In the genomic region with DNA sequence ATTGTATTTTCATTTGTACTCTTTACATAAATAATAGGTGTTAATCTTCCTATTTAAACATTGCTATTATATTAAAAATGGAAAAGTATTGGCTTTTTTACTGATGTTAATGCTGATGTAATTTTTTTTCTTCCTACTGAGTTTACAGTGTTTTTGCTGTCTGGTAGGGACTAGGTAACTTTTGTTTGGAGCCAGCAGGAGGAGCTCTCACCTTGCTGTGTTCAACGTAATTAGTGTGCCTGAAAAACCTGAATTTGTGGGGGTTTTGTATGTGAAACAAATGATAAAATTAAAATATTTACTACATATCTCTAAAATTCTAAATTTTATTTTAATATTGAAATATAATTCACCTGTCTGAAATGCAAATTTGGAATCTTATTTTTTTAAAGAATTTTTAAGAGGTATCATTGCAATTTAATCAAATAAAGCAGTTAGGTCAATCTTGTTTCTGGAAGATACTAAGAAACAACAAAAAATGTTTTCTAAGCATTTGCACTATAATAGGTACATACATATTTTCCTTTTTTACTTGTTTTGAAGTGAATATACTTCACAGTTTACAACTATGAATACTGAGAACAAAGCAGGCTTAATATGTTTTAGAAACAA, we compare ENCODE assay signal across 1 cellular context.
TF ChIP-seq lines count a peak whose summit lies in the region.

No MANE protein-coding gene starts in this region.

TF ChIP-seq in H1, 55 proteins besides CTCF, POLR2A, EP300 and RAD21 (continued from another document):
- TF ChIP-seq, protein P1, sequence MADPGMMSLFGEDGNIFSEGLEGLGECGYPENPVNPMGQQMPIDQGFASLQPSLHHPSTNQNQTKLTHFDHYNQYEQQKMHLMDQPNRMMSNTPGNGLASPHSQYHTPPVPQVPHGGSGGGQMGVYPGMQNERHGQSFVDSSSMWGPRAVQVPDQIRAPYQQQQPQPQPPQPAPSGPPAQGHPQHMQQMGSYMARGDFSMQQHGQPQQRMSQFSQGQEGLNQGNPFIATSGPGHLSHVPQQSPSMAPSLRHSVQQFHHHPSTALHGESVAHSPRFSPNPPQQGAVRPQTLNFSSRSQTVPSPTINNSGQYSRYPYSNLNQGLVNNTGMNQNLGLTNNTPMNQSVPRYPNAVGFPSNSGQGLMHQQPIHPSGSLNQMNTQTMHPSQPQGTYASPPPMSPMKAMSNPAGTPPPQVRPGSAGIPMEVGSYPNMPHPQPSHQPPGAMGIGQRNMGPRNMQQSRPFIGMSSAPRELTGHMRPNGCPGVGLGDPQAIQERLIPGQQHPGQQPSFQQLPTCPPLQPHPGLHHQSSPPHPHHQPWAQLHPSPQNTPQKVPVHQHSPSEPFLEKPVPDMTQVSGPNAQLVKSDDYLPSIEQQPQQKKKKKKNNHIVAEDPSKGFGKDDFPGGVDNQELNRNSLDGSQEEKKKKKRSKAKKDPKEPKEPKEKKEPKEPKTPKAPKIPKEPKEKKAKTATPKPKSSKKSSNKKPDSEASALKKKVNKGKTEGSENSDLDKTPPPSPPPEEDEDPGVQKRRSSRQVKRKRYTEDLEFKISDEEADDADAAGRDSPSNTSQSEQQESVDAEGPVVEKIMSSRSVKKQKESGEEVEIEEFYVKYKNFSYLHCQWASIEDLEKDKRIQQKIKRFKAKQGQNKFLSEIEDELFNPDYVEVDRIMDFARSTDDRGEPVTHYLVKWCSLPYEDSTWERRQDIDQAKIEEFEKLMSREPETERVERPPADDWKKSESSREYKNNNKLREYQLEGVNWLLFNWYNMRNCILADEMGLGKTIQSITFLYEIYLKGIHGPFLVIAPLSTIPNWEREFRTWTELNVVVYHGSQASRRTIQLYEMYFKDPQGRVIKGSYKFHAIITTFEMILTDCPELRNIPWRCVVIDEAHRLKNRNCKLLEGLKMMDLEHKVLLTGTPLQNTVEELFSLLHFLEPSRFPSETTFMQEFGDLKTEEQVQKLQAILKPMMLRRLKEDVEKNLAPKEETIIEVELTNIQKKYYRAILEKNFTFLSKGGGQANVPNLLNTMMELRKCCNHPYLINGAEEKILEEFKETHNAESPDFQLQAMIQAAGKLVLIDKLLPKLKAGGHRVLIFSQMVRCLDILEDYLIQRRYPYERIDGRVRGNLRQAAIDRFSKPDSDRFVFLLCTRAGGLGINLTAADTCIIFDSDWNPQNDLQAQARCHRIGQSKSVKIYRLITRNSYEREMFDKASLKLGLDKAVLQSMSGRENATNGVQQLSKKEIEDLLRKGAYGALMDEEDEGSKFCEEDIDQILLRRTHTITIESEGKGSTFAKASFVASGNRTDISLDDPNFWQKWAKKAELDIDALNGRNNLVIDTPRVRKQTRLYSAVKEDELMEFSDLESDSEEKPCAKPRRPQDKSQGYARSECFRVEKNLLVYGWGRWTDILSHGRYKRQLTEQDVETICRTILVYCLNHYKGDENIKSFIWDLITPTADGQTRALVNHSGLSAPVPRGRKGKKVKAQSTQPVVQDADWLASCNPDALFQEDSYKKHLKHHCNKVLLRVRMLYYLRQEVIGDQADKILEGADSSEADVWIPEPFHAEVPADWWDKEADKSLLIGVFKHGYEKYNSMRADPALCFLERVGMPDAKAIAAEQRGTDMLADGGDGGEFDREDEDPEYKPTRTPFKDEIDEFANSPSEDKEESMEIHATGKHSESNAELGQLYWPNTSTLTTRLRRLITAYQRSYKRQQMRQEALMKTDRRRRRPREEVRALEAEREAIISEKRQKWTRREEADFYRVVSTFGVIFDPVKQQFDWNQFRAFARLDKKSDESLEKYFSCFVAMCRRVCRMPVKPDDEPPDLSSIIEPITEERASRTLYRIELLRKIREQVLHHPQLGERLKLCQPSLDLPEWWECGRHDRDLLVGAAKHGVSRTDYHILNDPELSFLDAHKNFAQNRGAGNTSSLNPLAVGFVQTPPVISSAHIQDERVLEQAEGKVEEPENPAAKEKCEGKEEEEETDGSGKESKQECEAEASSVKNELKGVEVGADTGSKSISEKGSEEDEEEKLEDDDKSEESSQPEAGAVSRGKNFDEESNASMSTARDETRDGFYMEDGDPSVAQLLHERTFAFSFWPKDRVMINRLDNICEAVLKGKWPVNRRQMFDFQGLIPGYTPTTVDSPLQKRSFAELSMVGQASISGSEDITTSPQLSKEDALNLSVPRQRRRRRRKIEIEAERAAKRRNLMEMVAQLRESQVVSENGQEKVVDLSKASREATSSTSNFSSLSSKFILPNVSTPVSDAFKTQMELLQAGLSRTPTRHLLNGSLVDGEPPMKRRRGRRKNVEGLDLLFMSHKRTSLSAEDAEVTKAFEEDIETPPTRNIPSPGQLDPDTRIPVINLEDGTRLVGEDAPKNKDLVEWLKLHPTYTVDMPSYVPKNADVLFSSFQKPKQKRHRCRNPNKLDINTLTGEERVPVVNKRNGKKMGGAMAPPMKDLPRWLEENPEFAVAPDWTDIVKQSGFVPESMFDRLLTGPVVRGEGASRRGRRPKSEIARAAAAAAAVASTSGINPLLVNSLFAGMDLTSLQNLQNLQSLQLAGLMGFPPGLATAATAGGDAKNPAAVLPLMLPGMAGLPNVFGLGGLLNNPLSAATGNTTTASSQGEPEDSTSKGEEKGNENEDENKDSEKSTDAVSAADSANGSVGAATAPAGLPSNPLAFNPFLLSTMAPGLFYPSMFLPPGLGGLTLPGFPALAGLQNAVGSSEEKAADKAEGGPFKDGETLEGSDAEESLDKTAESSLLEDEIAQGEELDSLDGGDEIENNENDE (IDR thresholded peaks at IDR 0.05; ENCODE audit: insufficient replicate concordance, low read length) = no peak
